In genomic region chr11:7516488-7516887, GRCh38 we compare ENCODE assay signal across 1 cellular context.
TF ChIP-seq lines count a peak whose summit lies in the region.

No MANE protein-coding gene starts in this region.

TF ChIP-seq in liver, 16 proteins besides CTCF, POLR2A, EP300 and RAD21 (continued from another document):
- TF ChIP-seq REST (IDR thresholded peaks at IDR 0.05) (no peak), FOXA2 (IDR thresholded peaks at IDR 0.05) (no peak), NR2F2 (IDR thresholded peaks at IDR 0.05) (no peak), YY1 (IDR thresholded peaks at IDR 0.05) (no peak)
